In genomic region chr4:26418850-26419249, GRCh38 we compare ENCODE assay signal across 33 cellular contexts.
"Had no signal": no experiment of that assay in that cellular context is flagged by ENCODE, and none has a peak within 500 bp of the region (broad histone marks: within the 10 kb centered on the region; RNA-seq: fewer than 3 reads in every experiment).

No MANE protein-coding gene starts in this region.

- H3K9me3 ChIP-seq: esophagus squamous epithelium, left lung, mucosa of descending colon, pancreas, right lobe of liver, suprapubic skin, transverse colon, upper lobe of right lung had no signal

- H3K27ac ChIP-seq: coronary artery, esophagus squamous epithelium, heart right ventricle, left lung, pancreas, right lobe of liver, suprapubic skin, transverse colon, upper lobe of right lung had no signal

- H3K4me1 ChIP-seq: left lung, right lobe of liver, suprapubic skin, upper lobe of right lung had no signal

- H3K27me3 ChIP-seq: esophagus squamous epithelium, heart right ventricle, left lung, pancreas, right lobe of liver, suprapubic skin, transverse colon, upper lobe of right lung, uterus had no signal

- H3K4me1 Mint-ChIP-seq: mesothelial cell of epicardium, naive B cell had no signal

- H3K4me3 ChIP-seq: coronary artery, esophagus squamous epithelium, heart right ventricle, left lung, mucosa of descending colon, pancreas, right lobe of liver, suprapubic skin, transverse colon, upper lobe of right lung, uterus had no signal

- FAIRE-seq: endometrium, islet of Langerhans, pancreas had no signal

- H3K27me3 Mint-ChIP-seq: naive B cell; natural killer cell treated with Interleukin-12 subunit alpha and Interleukin-12 subunit beta and Interleukin-15 and Interleukin-18, amount 100 ng/mL, for 72 hours; stimulated activated naive CD8-positive, alpha-beta T cell treated with anti-CD3 and anti-CD28 coated beads, Interleukin-15, amount 100 ng/mL, for 72 hours had no signal

- H3K9me3 Mint-ChIP-seq: natural killer cell treated with Interleukin-12 subunit alpha and Interleukin-12 subunit beta and Interleukin-15 and Interleukin-18, amount 100 ng/mL, for 72 hours; stimulated activated naive CD8-positive, alpha-beta T cell treated with anti-CD3 and anti-CD28 coated beads, Interleukin-15, amount 100 ng/mL, for 72 hours had no signal

- ATAC-seq: heart right ventricle; left cardiac atrium; left lung; mucosa of descending colon; natural killer cell treated with Interleukin-12 subunit alpha and Interleukin-12 subunit beta and Interleukin-15 and Interleukin-18, amount 100 ng/mL, for 72 hours; pancreas; right lobe of liver; stimulated activated naive CD8-positive, alpha-beta T cell treated with anti-CD3 and anti-CD28 coated beads, Interleukin-15, amount 100 ng/mL, for 72 hours; upper lobe of right lung had no signal

- DNase-seq: dermis blood vessel endothelial cell; effector memory CD4-positive, alpha-beta T cell; erythroblast; esophagus squamous epithelium; foreskin melanocyte; glutamatergic neuron; heart right ventricle; hippocampal formation; left cardiac atrium; left lung; mesenchymal stem cell; mucosa of descending colon; naive B cell; occipital lobe; pancreas; retina; right lobe of liver; small intestine; stimulated activated CD4-positive, alpha-beta T cell treated with anti-CD3 and anti-CD28 coated beads, Interleukin-12 subunit alpha, Interleukin-12 subunit beta, amount 100 ng/mL, for 4 hours; stimulated activated CD4-positive, alpha-beta T cell treated with anti-CD3 and anti-CD28 coated beads, Interleukin-1b, Interleukin-23, amount 100 ng/mL, for 48 hours; stimulated activated CD4-positive, alpha-beta T cell treated with anti-CD3 and anti-CD28 coated beads, Interleukin-4, amount 100 ng/mL, for 1 hour; stimulated activated CD8-positive, alpha-beta memory T cell treated with anti-CD3 and anti-CD28 coated beads, Interleukin-4, amount 100 ng/mL, for 48 hours; stimulated activated naive CD4-positive, alpha-beta T cell; stimulated activated naive CD8-positive, alpha-beta T cell treated with anti-CD3 and anti-CD28 coated beads, Interleukin-15, amount 100 ng/mL, for 72 hours; transverse colon; upper lobe of right lung; uterus had no signal

- H3K4me3 Mint-ChIP-seq: mesothelial cell of epicardium; naive B cell; natural killer cell treated with Interleukin-12 subunit alpha and Interleukin-12 subunit beta and Interleukin-15 and Interleukin-18, amount 100 ng/mL, for 72 hours; stimulated activated naive CD8-positive, alpha-beta T cell treated with anti-CD3 and anti-CD28 coated beads, Interleukin-15, amount 100 ng/mL, for 72 hours had no signal

- H3K27ac Mint-ChIP-seq: mesothelial cell of epicardium; natural killer cell treated with Interleukin-12 subunit alpha and Interleukin-12 subunit beta and Interleukin-15 and Interleukin-18, amount 100 ng/mL, for 72 hours had no signal
